Comparison of ENCODE assay signal across 10 cellular contexts in the genomic region with DNA sequence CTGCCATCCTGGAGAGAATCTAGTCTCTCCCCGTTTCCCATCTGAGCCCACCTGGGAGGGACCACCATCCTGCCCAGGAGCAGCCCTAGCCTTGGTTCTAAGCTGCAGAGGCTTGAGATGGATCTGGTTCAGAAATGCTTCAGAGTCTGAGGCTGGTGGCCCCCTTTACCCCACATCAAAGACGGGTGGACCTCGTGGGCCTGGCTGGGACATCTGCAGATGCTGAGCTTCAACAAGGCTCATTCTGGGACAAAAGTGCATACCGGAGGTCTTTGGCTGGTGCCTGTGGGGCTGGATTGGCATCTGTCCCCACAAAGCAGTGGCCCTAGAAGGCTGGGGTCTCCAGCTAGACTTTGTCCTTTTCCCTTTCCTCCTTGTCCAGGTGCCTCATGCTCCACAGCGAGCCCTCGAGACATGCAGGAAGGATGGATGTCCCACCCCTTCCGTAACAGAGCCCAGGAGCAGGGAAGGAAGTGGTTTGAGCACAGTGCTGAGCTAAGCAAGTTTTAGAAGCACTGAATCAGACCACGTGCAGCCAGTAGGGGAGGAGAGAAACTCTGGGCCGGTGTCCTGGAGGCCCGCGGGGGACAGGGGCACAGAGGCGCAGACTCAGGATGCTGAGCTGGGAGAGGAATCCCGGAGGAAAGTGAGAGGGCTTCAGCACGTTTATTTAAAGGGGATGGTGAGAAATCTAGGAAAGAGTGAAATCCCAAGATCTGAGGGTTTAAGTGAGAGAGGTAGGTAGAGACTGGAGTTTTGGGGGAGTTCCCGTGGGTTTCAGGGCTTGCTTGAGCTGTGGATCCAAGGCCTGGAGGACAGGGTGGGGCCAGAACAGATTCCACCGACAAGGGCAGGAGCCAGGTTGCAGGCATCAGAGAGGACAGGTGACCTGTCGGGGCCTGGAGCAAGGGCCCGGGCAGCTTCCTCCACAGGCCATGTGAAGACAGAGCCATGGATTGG. TPM values are rescaled to one million over a fixed set of nuclear protein-coding genes. Genes with fewer than 3 reads are reported as not detected.
DNase-seq lines count a peak whose midpoint lies in the region; ATAC-seq and TF ChIP-seq lines count a peak whose summit lies in the region.
"Had no signal": no experiment of that assay in that cellular context is flagged by ENCODE, and none has a peak within 500 bp of the region (broad histone marks: within the 10 kb centered on the region; RNA-seq: fewer than 3 reads in every experiment).

No MANE protein-coding gene starts in this region.

- H3K4me2 ChIP-seq in osteoblast (ENCODE audit: insufficient read depth, low read length): no peak overlapping the region
- H3K4me2 ChIP-seq in GM23248 (ENCODE audit: unreplicated experiment): no peak overlapping the region

- H3F3A ChIP-seq in GM23248 (ENCODE audit: insufficient read depth): no peaks in the 10 kb centered on the region

- H3K4me1 ChIP-seq in osteoblast (ENCODE audit: insufficient read depth, low read length): no peaks in the 10 kb centered on the region
- no peaks in the 10 kb centered on the region for H3K4me1 ChIP-seq in BE2C
- H3K4me1 ChIP-seq in GM23248 (ENCODE audit: insufficient read depth): no peaks in the 10 kb centered on the region

- H2AFZ ChIP-seq in osteoblast (ENCODE audit: low read length): no peak overlapping the region
- no peak overlapping the region for H2AFZ ChIP-seq in GM23248

- TF ChIP-seq CTCF in osteoblast (IDR thresholded peaks at IDR 0.05; ENCODE audit: extremely low read depth, low read depth, low read length) (no peak), BE2C (IDR thresholded peaks at IDR 0.05; ENCODE audit: low read depth, low read length) (no peak)

- ATAC-seq in GM18867 (IDR thresholded peaks at IDR 0.05; ENCODE audit: unreplicated experiment): peak; percentile 23
- peak; percentile 23 for ATAC-seq in HG03442 (IDR thresholded peaks at IDR 0.05; ENCODE audit: unreplicated experiment)
- ATAC-seq in HG02759 (IDR thresholded peaks at IDR 0.05; ENCODE audit: unreplicated experiment): no peak

- no peak overlapping the region for H3K4me3 ChIP-seq in osteoblast (ENCODE audit: insufficient read depth, low read length)
- H3K4me3 ChIP-seq in BE2C (ENCODE audit: low read depth, low read length): no peak overlapping the region
- H3K4me3 ChIP-seq in GM23248: no peak overlapping the region
- H3K4me3 ChIP-seq: SJSA1 had no signal

- H3K36me3 ChIP-seq in osteoblast (ENCODE audit: insufficient read depth, low read length) (no peaks in the 10 kb centered on the region), BE2C (no peaks in the 10 kb centered on the region), GM23248 (ENCODE audit: low read depth) (no peaks in the 10 kb centered on the region)
- H3K36me3 ChIP-seq: SJSA1 had no signal

- no peaks in the 10 kb centered on the region for H3K9me3 Mint-ChIP-seq in activated naive CD4-positive, alpha-beta T cell treated with anti-CD3 and anti-CD28 coated beads, Interleukin-2, amount 10 ng/mL, durations not matched to agents 7 days and 5 days

- DNase-seq in activated naive CD4-positive, alpha-beta T cell treated with anti-CD3 and anti-CD28 coated beads, Interleukin-2, amount 10 ng/mL, durations not matched to agents 7 days and 5 days: peak; percentile 70
- peak; percentile 66 for DNase-seq in osteoblast (ENCODE audit: insufficient read length, low spot score, missing footprints)
- no peak for DNase-seq in BE2C
- DNase-seq in GM23248: no peak
- DNase-seq in NCI-H1105 (lab: John Stamatoyannopoulos, UW): no peak

- WGBS in GM23248 (ENCODE audit: low coverage in 1 of 2, low lambda C conversion rate in 2 of 2, missing lambda C conversion rate in 2 of 2), 2 experiments: 49 to 56% methylated on average over 18 of the region's 18 CpGs

- H3K79me2 ChIP-seq in osteoblast (ENCODE audit: insufficient read depth, low read length): no peaks in the 10 kb centered on the region
- no peaks in the 10 kb centered on the region for H3K79me2 ChIP-seq in GM23248 (ENCODE audit: insufficient read depth)

- CTCF ChIA-PET in activated naive CD4-positive, alpha-beta T cell treated with anti-CD3 and anti-CD28 coated beads, Interleukin-2, amount 10 ng/mL, durations not matched to agents 7 days and 5 days (lab: Charles Lee): interaction anchor here (0.7 to 2.0 kb wide), 4 partner anchors 11 to 158 kb away, joined by 3 to 8 read pairs (median 4); no protein-coding TSS in a partner anchor

- in situ Hi-C loops in GM23248 (cut with MboI): no loop called here

- no peaks in the 10 kb centered on the region for H3K9me3 ChIP-seq in osteoblast (ENCODE audit: low read depth, low read length)
- no peaks in the 10 kb centered on the region for H3K9me3 ChIP-seq in BE2C
- H3K9me3 ChIP-seq in GM23248 (ENCODE audit: low read depth): no peaks in the 10 kb centered on the region

- peaks cover 29% of the 10 kb centered on the region for H3K4me1 Mint-ChIP-seq in activated naive CD4-positive, alpha-beta T cell treated with anti-CD3 and anti-CD28 coated beads, Interleukin-2, amount 10 ng/mL, durations not matched to agents 7 days and 5 days

- H3K9me2 ChIP-seq in GM23248 (ENCODE audit: insufficient read depth): no peaks in the 10 kb centered on the region

- peaks cover 64% of the 10 kb centered on the region for H3K27me3 Mint-ChIP-seq in activated naive CD4-positive, alpha-beta T cell treated with anti-CD3 and anti-CD28 coated beads, Interleukin-2, amount 10 ng/mL, durations not matched to agents 7 days and 5 days

- H3K27me3 ChIP-seq in osteoblast (ENCODE audit: insufficient read depth, low read length) (peaks cover 31% of the 10 kb centered on the region), BE2C (peaks cover 18% of the 10 kb centered on the region), GM23248 (replicated peaks; ENCODE audit: insufficient read depth) (peaks cover 27% of the 10 kb centered on the region)

- H3K27ac Mint-ChIP-seq in activated naive CD4-positive, alpha-beta T cell treated with anti-CD3 and anti-CD28 coated beads, Interleukin-2, amount 10 ng/mL, durations not matched to agents 7 days and 5 days: peak overlapping the region; percentile 66

- H3K27ac ChIP-seq in osteoblast (ENCODE audit: low read depth, low read length) (no peak overlapping the region), GM23248 (no peak overlapping the region)
- H3K27ac ChIP-seq: SJSA1 had no signal

- H3K36me3 Mint-ChIP-seq in activated naive CD4-positive, alpha-beta T cell treated with anti-CD3 and anti-CD28 coated beads, Interleukin-2, amount 10 ng/mL, durations not matched to agents 7 days and 5 days: peaks cover 2% of the 10 kb centered on the region

- H3K9ac ChIP-seq in GM23248: no peak overlapping the region

- H4K20me1 ChIP-seq in osteoblast (ENCODE audit: insufficient read depth, low read length) (no peaks in the 10 kb centered on the region), GM23248 (ENCODE audit: insufficient read depth) (no peaks in the 10 kb centered on the region)

- peak overlapping the region; percentile 53 for H3K4me3 Mint-ChIP-seq in activated naive CD4-positive, alpha-beta T cell treated with anti-CD3 and anti-CD28 coated beads, Interleukin-2, amount 10 ng/mL, durations not matched to agents 7 days and 5 days

RNA-seq across cellular contexts. Expression of a gene that starts 4.6 kb away (rescaled TPM):
- under 0.01 TPM in 2 replicates for total RNA-seq in osteoblast
- 1.1 TPM for polyA plus RNA-seq in BE2C (2012; ENCODE audit: insufficient read depth, insufficient read length, low read depth)
- total RNA-seq in GM23248 (2014; rRNA removed; shearing (Covaris generic)): under 0.01 and 1.6 TPM in 2 replicates
- 0.14 and 0.16 TPM in 2 replicates for polyA plus RNA-seq in GM23248 (2016; fragmentation: Nextera tagmentation; extraction: Ambion mirVana)

RNA-seq across cellular contexts. Expression of a gene that starts 22.6 kb away (rescaled TPM):
- 0.88 and 1.1 TPM in 2 replicates for total RNA-seq in osteoblast
- 5.7 TPM for polyA plus RNA-seq in BE2C (2012; ENCODE audit: insufficient read depth, insufficient read length, low read depth)
- not detected in 2 replicates for total RNA-seq in GM23248 (2014; rRNA removed; shearing (Covaris generic))
- polyA plus RNA-seq in GM23248 (2016; fragmentation: Nextera tagmentation; extraction: Ambion mirVana): 0.10 TPM in 2 replicates
- total RNA-seq: fibroblast of villous mesenchyme, SJSA1 had no signal

Comparison
In these comparisons a context has a peak if more than half of its experiments do, and no peak if none do; other contexts are left out.
1. DNase-seq: peak in activated naive CD4-positive, alpha-beta T cell treated with anti-CD3 and anti-CD28 coated beads, Interleukin-2, amount 10 ng/mL, durations not matched to agents 7 days and 5 days (single experiment) and osteoblast (single experiment); none in BE2C (single experiment), GM23248 (single experiment) and NCI-H1105 (single experiment).